19 cellular contexts compared by ENCODE assay signal in genomic region chr11:132361011-132361550, GRCh38.
A peak's percentile ranks its signal among the peaks of the same experiment; 100 is the strongest.
DNase-seq lines count a peak whose midpoint lies in the region; ATAC-seq and TF ChIP-seq lines count a peak whose summit lies in the region.
"Had no signal": no experiment of that assay in that cellular context is flagged by ENCODE, and none has a peak within 500 bp of the region (broad histone marks: within the 10 kb centered on the region; RNA-seq: fewer than 3 reads in every experiment).

No MANE protein-coding gene starts in this region.

- no peaks in the 10 kb centered on the region for H3F3A ChIP-seq in GM23338 (replicated peaks; ENCODE audit: low read depth)

- H2BK5ac ChIP-seq in mesendoderm (ENCODE audit: low read length): no peak overlapping the region

- H3K4ac ChIP-seq in mesendoderm (ENCODE audit: low read depth, low read length): peak overlapping the region; percentile 36

- no peaks in the 10 kb centered on the region for H3K79me1 ChIP-seq in mesendoderm (ENCODE audit: low read length)

- peaks cover 11% of the 10 kb centered on the region for H3K9me2 ChIP-seq in GM23338 (ENCODE audit: insufficient read depth)

- H3K56ac ChIP-seq in mesendoderm (ENCODE audit: low read length): no peak overlapping the region

- no peaks in the 10 kb centered on the region for H3K27me3 ChIP-seq in GM23338 (ENCODE audit: insufficient read depth)
- H3K27me3 ChIP-seq in mesendoderm (ENCODE audit: insufficient read depth, low read length, poor library complexity): no peaks in the 10 kb centered on the region

- no peak overlapping the region for H2BK15ac ChIP-seq in mesendoderm (replicated peaks; ENCODE audit: low read depth)

- H3K36me3 Mint-ChIP-seq in GM23338 (ENCODE audit: low read depth): no peaks in the 10 kb centered on the region
- H3K36me3 Mint-ChIP-seq: CD14-positive monocyte had no signal

- H2AK5ac ChIP-seq in mesendoderm (ENCODE audit: low read length): no peak overlapping the region

- no peak overlapping the region for H2AFZ ChIP-seq in GM23338

- H3K4me3 ChIP-seq in GM23338 (no peak overlapping the region), mesendoderm (ENCODE audit: low read length) (no peak overlapping the region)

- H3K36me3 ChIP-seq in GM23338 (ENCODE audit: insufficient read depth) (no peaks in the 10 kb centered on the region), mesendoderm (ENCODE audit: control insufficient read depth, insufficient read depth, low read length) (no peaks in the 10 kb centered on the region)

- H3K4me3 Mint-ChIP-seq in GM23338: no peak overlapping the region
- H3K4me3 Mint-ChIP-seq: CD14-positive monocyte had no signal

- H4K5ac ChIP-seq in mesendoderm (ENCODE audit: low read length): no peak overlapping the region

- H3K23ac ChIP-seq in mesendoderm (ENCODE audit: low read length): no peak overlapping the region

- WGBS in mesendoderm (ENCODE audit: extremely low coverage, insufficient coverage, low lambda C conversion rate): no CpG with 5 or more reads among the region's 8 CpGs

- H3K27ac ChIP-seq in GM23338 (ENCODE audit: low read depth) (no peak overlapping the region), mesendoderm (ENCODE audit: low read depth, low read length) (no peak overlapping the region)

- no peaks in the 10 kb centered on the region for H4K20me1 ChIP-seq in GM23338 (replicated peaks; ENCODE audit: insufficient read depth)

- H2BK120ac ChIP-seq in mesendoderm (ENCODE audit: low read depth, low read length): no peak overlapping the region

- TF ChIP-seq POLR2A in GM18505 (IDR thresholded peaks at IDR 0.05; ENCODE audit: borderline replicate concordance, extremely low read depth, insufficient read depth, insufficient read length): no peak

- no peak overlapping the region for H3K9ac ChIP-seq in mesendoderm (ENCODE audit: low read length)

- POLR2A ChIA-PET in GM10248 (lab: Yijun Ruan, JAX): no interaction called here

- peak; percentile 70 for ATAC-seq in GM23338
- no peak for ATAC-seq in HG02970 (IDR thresholded peaks at IDR 0.05; ENCODE audit: low FRiP score, unreplicated experiment)
- ATAC-seq in GM18505 (IDR thresholded peaks at IDR 0.05; ENCODE audit: unreplicated experiment): no peak
- ATAC-seq: HCT116, HepG2, SK-N-SH treated with all-trans-retinoic acid at 6 μM for 48 hours had no signal

- no peaks in the 10 kb centered on the region for H3K4me1 Mint-ChIP-seq in GM23338
- H3K4me1 Mint-ChIP-seq: CD14-positive monocyte had no signal

- H3K4me1 ChIP-seq in GM23338 (ENCODE audit: insufficient read depth): no peaks in the 10 kb centered on the region
- H3K4me1 ChIP-seq in mesendoderm (ENCODE audit: control insufficient read depth, low read depth, low read length): no peaks in the 10 kb centered on the region

- H3K18ac ChIP-seq in mesendoderm (ENCODE audit: low read length): no peak overlapping the region

- H3K79me2 ChIP-seq in GM23338 (replicated peaks; ENCODE audit: insufficient read depth) (no peaks in the 10 kb centered on the region), mesendoderm (ENCODE audit: control insufficient read depth, insufficient read depth, low read length) (no peaks in the 10 kb centered on the region)

- DNase-seq in GM23338 (ENCODE audit: low spot score) (no peak), NCI-H345 (lab: John Stamatoyannopoulos, UW) (peak; percentile 44), RPMI8226 (peak; percentile 39), mesendoderm (peak; percentile 82), GM10248 (ENCODE audit: extremely low spot score) (no peak)
- DNase-seq: ACHN, AML-193, NCI-H1092 treated with DMSO at 0.1 percent for 48 hours, NCI-H1694 treated with DMSO at 0.1 percent for 48 hours, NCI-H2171 treated with DMSO at 0.1 percent for 48 hours, NCI-H524, SHP77 treated with DMSO at 0.1 percent for 48 hours, T-helper 1 cell had no signal

- no peaks in the 10 kb centered on the region for H3K27me3 Mint-ChIP-seq in GM23338 (ENCODE audit: insufficient read depth, low read depth, poor library complexity)

- TF ChIP-seq CTCF in GM23338 (conservative IDR thresholded peaks at IDR 0.05; ENCODE audit: low read depth in 2 of 2) (no peak), GM10248 (IDR thresholded peaks at IDR 0.05; ENCODE audit: control extremely low read depth, extremely low read depth, low read depth, missing control alignments) (no peak)

- no peak overlapping the region for H3K27ac Mint-ChIP-seq in GM23338
- H3K27ac Mint-ChIP-seq: CD14-positive monocyte had no signal

- no peaks in the 10 kb centered on the region for H3K9me3 Mint-ChIP-seq in GM23338

- H3K4me2 ChIP-seq in GM23338: no peak overlapping the region
- no peak overlapping the region for H3K4me2 ChIP-seq in mesendoderm (ENCODE audit: low read length)

- CTCF ChIA-PET in GM10248 (lab: Yijun Ruan, JAX): interaction anchor here (0.9 kb wide), 1 partner anchor 12 kb away, joined by 3 read pairs; no protein-coding TSS in a partner anchor

- H4K8ac ChIP-seq in mesendoderm (ENCODE audit: low read depth, low read length): no peak overlapping the region

TF ChIP-seq in GM23338, 12 proteins besides CTCF, POLR2A, EP300 and RAD21 (continues in another document):
- TF ChIP-seq EZH2phosphoT487 (IDR thresholded peaks at IDR 0.05; ENCODE audit: unreplicated experiment) (no peak), ZNF114 (CRISPR knock-in tag; IDR thresholded peaks at IDR 0.05) (no peak), ETS1 (IDR thresholded peaks at IDR 0.05) (no peak), JUNB (IDR thresholded peaks at IDR 0.05; ENCODE audit: unreplicated experiment) (no peak), REST (IDR thresholded peaks at IDR 0.05; ENCODE audit: unreplicated experiment) (no peak), ZNF331 (CRISPR knock-in tag; IDR thresholded peaks at IDR 0.05; ENCODE audit: low read depth) (no peak), CREB1 (CRISPR knock-in tag; IDR thresholded peaks at IDR 0.05; ENCODE audit: low read depth) (no peak), STAT1 (IDR thresholded peaks at IDR 0.05; ENCODE audit: unreplicated experiment) (no peak)

Comparison
In these comparisons a context has a peak if more than half of its experiments do, and no peak if none do; other contexts are left out.
1. DNase-seq: peak in NCI-H345 (single experiment), RPMI8226 (single experiment) and mesendoderm (single experiment); none in GM23338 (single experiment) and GM10248 (single experiment).